In genomic region chr9:37437616-37438015, GRCh38 we compare ENCODE assay signal across 16 cellular contexts. TPM values are rescaled to one million over a fixed set of nuclear protein-coding genes. Genes with fewer than 3 reads are reported as not detected.
DNase-seq lines count a peak whose midpoint lies in the region; ATAC-seq and TF ChIP-seq lines count a peak whose summit lies in the region.
"Had no signal": no experiment of that assay in that cellular context is flagged by ENCODE, and none has a peak within 500 bp of the region (broad histone marks: within the 10 kb centered on the region; RNA-seq: fewer than 3 reads in every experiment).

No MANE protein-coding gene starts in this region.

- H3K36me3 ChIP-seq in BE2C (peaks cover 81% of the 10 kb centered on the region), MG63 (peaks cover 44% of the 10 kb centered on the region)

- no peaks in the 10 kb centered on the region for H3K4me1 ChIP-seq in BE2C

- intact Hi-C loops in Right ventricle myocardium superior (cut with DNase I) (no loop called here), left cardiac atrium (cut with DNase I) (no loop called here)

- peak; percentile 50 for ATAC-seq in Right ventricle myocardium superior (ENCODE audit: poor library complexity)
- no peak for ATAC-seq in left cardiac atrium
- ATAC-seq: Panc1 had no signal

- no peaks in the 10 kb centered on the region for H3K27me3 ChIP-seq in BE2C
- H3K27me3 ChIP-seq in MG63 = no peaks in the 10 kb centered on the region

- TF ChIP-seq CTCF in BE2C (IDR thresholded peaks at IDR 0.05; ENCODE audit: low read depth, low read length) = no peak

- no peak for DNase-seq in Right ventricle myocardium superior
- no peak for DNase-seq in left cardiac atrium
- peak; percentile 50 for DNase-seq in globus pallidus (ENCODE audit: low spot score)
- peak; percentile 25 for DNase-seq in midbrain (lab: John Stamatoyannopoulos, UW)
- no peak for DNase-seq in BE2C
- no peak for DNase-seq in SW480 (ENCODE audit: low spot score)
- no peak for DNase-seq in MG63
- DNase-seq: AML-193; CD4-positive, CD25-positive, alpha-beta regulatory T cell; DMS79; HFFc6; NCI-H1092; NCI-H146; NCI-H2081 treated with DMSO at 0.1 percent for 48 hours; NCI-H510A had no signal

- H3K9me3 ChIP-seq in BE2C (no peaks in the 10 kb centered on the region), MG63 (no peaks in the 10 kb centered on the region)

- H3K4me3 ChIP-seq in BE2C (ENCODE audit: low read depth, low read length) (no peak overlapping the region), MG63 (no peak overlapping the region)

RNA-seq across cellular contexts. Expression of gene GRHPR, which starts 15.1 kb away (rescaled TPM):
- 109 TPM for total RNA-seq in Right ventricle myocardium superior
- 100 to 1,000 TPM in 1 of 2 donors, 10 to 100 TPM in 1; 86.6 to 109 TPM for total RNA-seq in left cardiac atrium
- 81.4 TPM for polyA plus RNA-seq in BE2C (2012; ENCODE audit: insufficient read depth, insufficient read length, low read depth)
- 97.5 and 111 TPM in 2 replicates for total RNA-seq in MG63 (2014; rRNA removed; shearing (Covaris generic); ENCODE audit: low replicate concordance)

RNA-seq across cellular contexts. Expression of gene ZBTB5, which starts 27.6 kb away (rescaled TPM):
- total RNA-seq in Right ventricle myocardium superior (4.4 TPM), left cardiac atrium (1 to 10 TPM; 5.4 to 7.8 TPM)
- polyA plus RNA-seq in BE2C (2012; ENCODE audit: insufficient read depth, insufficient read length, low read depth) = 15.8 TPM
- total RNA-seq in MG63 (2014; rRNA removed; shearing (Covaris generic); ENCODE audit: low replicate concordance) = 4.4 and 9.1 TPM in 2 replicates

RNA-seq across cellular contexts. Expression of gene POLR1E, which starts 48.1 kb away (rescaled TPM):
- total RNA-seq in Right ventricle myocardium superior = 10.2 TPM
- total RNA-seq in left cardiac atrium = 10 to 100 TPM; 12.5 to 17.2 TPM
- 5.7 TPM for polyA plus RNA-seq in BE2C (2012; ENCODE audit: insufficient read depth, insufficient read length, low read depth)
- 82.3 and 92.4 TPM in 2 replicates for total RNA-seq in MG63 (2014; rRNA removed; shearing (Covaris generic); ENCODE audit: low replicate concordance)

Comparison
In these comparisons a context has a peak if more than half of its experiments do, and no peak if none do; other contexts are left out.
1. DNase-seq: peak in globus pallidus (single experiment) and midbrain (single experiment); none in Right ventricle myocardium superior (single experiment), left cardiac atrium (single experiment), BE2C (single experiment), SW480 (single experiment) and MG63 (single experiment).